Comparison of ENCODE assay signal across 8 cellular contexts in genomic region chr12:19273482-19274330, GRCh38.
A peak's percentile ranks its signal among the peaks of the same experiment; 100 is the strongest.
DNase-seq lines count a peak whose midpoint lies in the region; ATAC-seq, FAIRE-seq and TF ChIP-seq lines count a peak whose summit lies in the region.

No MANE protein-coding gene starts in this region.

- H3K79me2 ChIP-seq in Loucy (ENCODE audit: insufficient read depth, low read length): no peaks in the 10 kb centered on the region

- peak; percentile 77 for ATAC-seq in left lobe of liver
- ATAC-seq in HG02852 (IDR thresholded peaks at IDR 0.05; ENCODE audit: unreplicated experiment): no peak

- H3K4me1 ChIP-seq in Loucy (ENCODE audit: insufficient read depth, low read length, poor library complexity, severe bottlenecking): peaks cover 40% of the 10 kb centered on the region

- TF ChIP-seq CTCF in AG10803 (conservative IDR thresholded peaks at IDR 0.05; ENCODE audit: low read length) (no peak), Loucy (conservative IDR thresholded peaks at IDR 0.05; ENCODE audit: low read length) (no peak), astrocyte of the spinal cord (IDR thresholded peaks at IDR 0.05; ENCODE audit: low read depth, low read length) (no peak), D721Med (IDR thresholded peaks at IDR 0.05; ENCODE audit: insufficient read depth, missing control alignments) (no peak)

- DNase-seq in AG10803 (ENCODE audit: low read depth) (peak; percentile 97), T follicular helper cell (ENCODE audit: low read depth) (peak; percentile 53), astrocyte of the spinal cord (ENCODE audit: low read depth, low spot score) (peak; percentile 97), left lobe of liver (ENCODE audit: low spot score) (peak; percentile 53), D721Med (ENCODE audit: insufficient read length, low spot score) (no peak)
- peak; percentile 8 for DNase-seq in stimulated activated CD8-positive, alpha-beta memory T cell treated with anti-CD3 and anti-CD28 coated beads, Interleukin-4, amount 100 ng/mL, for 24 hours (ENCODE audit: low read depth)

- H4K20me1 ChIP-seq in Loucy (ENCODE audit: insufficient read depth, low read length, poor library complexity, severe bottlenecking): no peaks in the 10 kb centered on the region

- H3K4me3 ChIP-seq in AG10803 (ENCODE audit: low read length): no peak overlapping the region
- H3K4me3 ChIP-seq in Loucy (ENCODE audit: low read length, poor library complexity, severe bottlenecking): peak overlapping the region; percentile 43
- no peak overlapping the region for H3K4me3 ChIP-seq in astrocyte of the spinal cord (ENCODE audit: low read depth, low read length)

- peaks cover 3% of the 10 kb centered on the region; the same call in 1 of the 2 replicates for H3K36me3 ChIP-seq in Loucy (ENCODE audit: insufficient read depth, low read length)

- in situ Hi-C loops in astrocyte of the spinal cord (cut with HindIII; ENCODE audit: low sequenced_read_pairs): no loop called here

- H3F3A ChIP-seq in Loucy (ENCODE audit: low read depth): peaks cover 7% of the 10 kb centered on the region; the same call in 1 of the 2 replicates

- H3K4me2 ChIP-seq in Loucy (ENCODE audit: low read depth, low read length, poor library complexity, severe bottlenecking): peak overlapping the region; percentile 65

- FAIRE-seq in D721Med (lab: Jason Lieb, UNC): no peak

- H3K9ac ChIP-seq in Loucy (ENCODE audit: low read depth, low read length, poor library complexity, severe bottlenecking): peak overlapping the region; percentile 64

- H3K9me2 ChIP-seq in Loucy (replicated peaks; ENCODE audit: low read depth, low read length): no peaks in the 10 kb centered on the region

- 0 out of 2 replicates have a peak overlapping the region, but pooled peaks have one; percentile 7 for H2AFZ ChIP-seq in Loucy (ENCODE audit: low read length)

- no peaks in the 10 kb centered on the region for H3K9me3 ChIP-seq in Loucy (ENCODE audit: insufficient read depth, low read depth, low read length)

- H3K27me3 ChIP-seq in Loucy (ENCODE audit: insufficient read depth, low read length, poor library complexity, severe bottlenecking): no peaks in the 10 kb centered on the region
